In the genomic region with DNA sequence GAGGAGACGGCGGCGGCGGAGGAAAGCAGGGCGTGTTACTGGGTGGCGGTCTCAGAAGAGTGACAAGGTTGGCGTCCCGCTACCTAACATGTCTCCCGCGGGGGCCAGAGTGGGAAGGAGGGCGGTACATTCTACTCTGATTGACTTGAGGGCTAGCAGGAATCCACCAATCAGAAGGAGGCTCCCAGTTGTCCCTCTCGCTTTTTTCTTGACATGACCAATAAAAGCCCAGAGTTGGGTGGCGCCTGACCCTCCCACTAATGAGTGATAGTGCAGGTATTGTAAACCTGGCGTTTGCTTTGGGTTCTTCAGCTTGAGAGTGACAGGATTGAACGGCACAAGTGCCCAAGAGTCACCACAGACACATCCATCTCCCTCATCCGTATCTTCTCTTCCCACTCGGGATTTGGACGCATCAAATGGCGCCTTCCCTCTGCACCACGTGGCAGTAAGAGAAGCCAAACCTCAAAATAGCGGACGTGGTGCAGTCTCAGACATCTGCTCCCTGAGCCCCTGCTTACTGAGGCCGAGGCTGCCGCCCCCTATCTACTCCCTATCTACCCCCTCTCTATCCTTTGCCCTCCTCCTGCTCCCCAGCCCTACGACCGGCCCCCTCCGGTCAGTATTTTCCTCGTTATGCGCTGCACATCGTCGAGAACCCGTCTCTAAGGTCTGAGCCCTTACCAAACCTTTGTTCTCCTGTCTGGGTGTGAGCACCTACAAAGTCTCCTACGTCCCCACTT, we compare ENCODE assay signal across 1 cellular context.
A peak's percentile ranks its signal among the peaks of the same experiment; 100 is the strongest.
TF ChIP-seq lines count a peak whose summit lies in the region.

No MANE protein-coding gene starts in this region.

TF ChIP-seq in HepG2, 621 proteins besides CTCF, POLR2A, EP300 and RAD21 (continued from another document and continues in another):
- TF ChIP-seq, protein P1, sequence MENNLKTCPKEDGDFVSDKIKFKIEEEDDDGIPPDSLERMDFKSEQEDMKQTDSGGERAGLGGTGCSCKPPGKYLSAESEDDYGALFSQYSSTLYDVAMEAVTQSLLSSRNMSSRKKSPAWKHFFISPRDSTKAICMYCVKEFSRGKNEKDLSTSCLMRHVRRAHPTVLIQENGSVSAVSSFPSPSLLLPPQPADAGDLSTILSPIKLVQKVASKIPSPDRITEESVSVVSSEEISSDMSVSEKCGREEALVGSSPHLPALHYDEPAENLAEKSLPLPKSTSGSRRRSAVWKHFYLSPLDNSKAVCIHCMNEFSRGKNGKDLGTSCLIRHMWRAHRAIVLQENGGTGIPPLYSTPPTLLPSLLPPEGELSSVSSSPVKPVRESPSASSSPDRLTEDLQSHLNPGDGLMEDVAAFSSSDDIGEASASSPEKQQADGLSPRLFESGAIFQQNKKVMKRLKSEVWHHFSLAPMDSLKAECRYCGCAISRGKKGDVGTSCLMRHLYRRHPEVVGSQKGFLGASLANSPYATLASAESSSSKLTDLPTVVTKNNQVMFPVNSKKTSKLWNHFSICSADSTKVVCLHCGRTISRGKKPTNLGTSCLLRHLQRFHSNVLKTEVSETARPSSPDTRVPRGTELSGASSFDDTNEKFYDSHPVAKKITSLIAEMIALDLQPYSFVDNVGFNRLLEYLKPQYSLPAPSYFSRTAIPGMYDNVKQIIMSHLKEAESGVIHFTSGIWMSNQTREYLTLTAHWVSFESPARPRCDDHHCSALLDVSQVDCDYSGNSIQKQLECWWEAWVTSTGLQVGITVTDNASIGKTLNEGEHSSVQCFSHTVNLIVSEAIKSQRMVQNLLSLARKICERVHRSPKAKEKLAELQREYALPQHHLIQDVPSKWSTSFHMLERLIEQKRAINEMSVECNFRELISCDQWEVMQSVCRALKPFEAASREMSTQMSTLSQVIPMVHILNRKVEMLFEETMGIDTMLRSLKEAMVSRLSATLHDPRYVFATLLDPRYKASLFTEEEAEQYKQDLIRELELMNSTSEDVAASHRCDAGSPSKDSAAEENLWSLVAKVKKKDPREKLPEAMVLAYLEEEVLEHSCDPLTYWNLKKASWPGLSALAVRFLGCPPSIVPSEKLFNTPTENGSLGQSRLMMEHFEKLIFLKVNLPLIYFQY (CRISPR knock-in tag; IDR thresholded peaks at IDR 0.05; ENCODE audit: borderline replicate concordance) = peak; percentile 29
- TF ChIP-seq CBX2 (IDR thresholded peaks at IDR 0.05; ENCODE audit: low read depth, low read length) (no peak), CBX2 (CRISPR knock-in tag; IDR thresholded peaks at IDR 0.05; ENCODE audit: low read depth) (no peak), SMAD3 (CRISPR knock-in tag; IDR thresholded peaks at IDR 0.05) (peak; percentile 58; the same call in 1 of the 2 replicates), SRSF9 (IDR thresholded peaks at IDR 0.05; ENCODE audit: borderline replicate concordance, insufficient read depth, low read depth, low read length, poor library complexity, severe bottlenecking) (no peak), ZFY (CRISPR knock-in tag; IDR thresholded peaks at IDR 0.05) (peak; percentile 34), CHCHD3 (CRISPR knock-in tag; IDR thresholded peaks at IDR 0.05) (0 out of 2 replicates have a peak, but pooled peaks have one; percentile 19), IRX3 (CRISPR knock-in tag; IDR thresholded peaks at IDR 0.05; ENCODE audit: borderline replicate concordance, low read depth) (peak; percentile 48; the same call in 1 of the 2 replicates), MEF2D (CRISPR knock-in tag; IDR thresholded peaks at IDR 0.05) (no peak), RFX5 (IDR thresholded peaks at IDR 0.05; ENCODE audit: low read depth, low read length) (peak; percentile 29; the same call in 1 of the 2 replicates), JUN (CRISPR knock-in tag; IDR thresholded peaks at IDR 0.05) (peak; percentile 37; the same call in 1 of the 2 replicates), ZNF232 (CRISPR knock-in tag; IDR thresholded peaks at IDR 0.05; ENCODE audit: borderline replicate concordance) (peak; percentile 78; the same call in 1 of the 2 replicates), ZNF264 (CRISPR knock-in tag; IDR thresholded peaks at IDR 0.05) (0 out of 2 replicates have a peak, but pooled peaks have one; percentile 60), ZFX (CRISPR knock-in tag; IDR thresholded peaks at IDR 0.05; ENCODE audit: low read depth) (peak; percentile 61; the same call in 1 of the 2 replicates), KMT2B (CRISPR knock-in tag; IDR thresholded peaks at IDR 0.05) (peak; percentile 78), ZNF335 (CRISPR knock-in tag; IDR thresholded peaks at IDR 0.05) (no peak), ZNF879 (CRISPR knock-in tag; IDR thresholded peaks at IDR 0.05) (peak; percentile 74; the same call in 1 of the 2 replicates), KLF9 (CRISPR knock-in tag; IDR thresholded peaks at IDR 0.05; ENCODE audit: low read depth) (peak; percentile 33; the same call in 1 of the 2 replicates), GTF2F1 (IDR thresholded peaks at IDR 0.05; ENCODE audit: low read length) (0 out of 2 replicates have a peak, but pooled peaks have one; percentile 7), SSRP1 (CRISPR knock-in tag; IDR thresholded peaks at IDR 0.05) (0 out of 2 replicates have a peak, but pooled peaks have one; percentile 49), GATA4 (IDR thresholded peaks at IDR 0.05; ENCODE audit: borderline replicate concordance, low read depth) (peak; percentile 56; the same call in 1 of the 2 replicates), FOXK1 (CRISPR knock-in tag; IDR thresholded peaks at IDR 0.05; ENCODE audit: borderline replicate concordance, low read depth) (0 out of 2 replicates have a peak, but pooled peaks have one; percentile 17), GFI1 (CRISPR knock-in tag; IDR thresholded peaks at IDR 0.05; ENCODE audit: borderline replicate concordance) (peak; percentile 26; the same call in 1 of the 2 replicates), ZC3H4 (CRISPR knock-in tag; IDR thresholded peaks at IDR 0.05; ENCODE audit: borderline replicate concordance) (peak; percentile 78; the same call in 1 of the 2 replicates)
- TF ChIP-seq, protein P2, sequence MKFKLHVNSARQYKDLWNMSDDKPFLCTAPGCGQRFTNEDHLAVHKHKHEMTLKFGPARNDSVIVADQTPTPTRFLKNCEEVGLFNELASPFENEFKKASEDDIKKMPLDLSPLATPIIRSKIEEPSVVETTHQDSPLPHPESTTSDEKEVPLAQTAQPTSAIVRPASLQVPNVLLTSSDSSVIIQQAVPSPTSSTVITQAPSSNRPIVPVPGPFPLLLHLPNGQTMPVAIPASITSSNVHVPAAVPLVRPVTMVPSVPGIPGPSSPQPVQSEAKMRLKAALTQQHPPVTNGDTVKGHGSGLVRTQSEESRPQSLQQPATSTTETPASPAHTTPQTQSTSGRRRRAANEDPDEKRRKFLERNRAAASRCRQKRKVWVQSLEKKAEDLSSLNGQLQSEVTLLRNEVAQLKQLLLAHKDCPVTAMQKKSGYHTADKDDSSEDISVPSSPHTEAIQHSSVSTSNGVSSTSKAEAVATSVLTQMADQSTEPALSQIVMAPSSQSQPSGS (CRISPR knock-in tag; IDR thresholded peaks at IDR 0.05) = 0 out of 2 replicates have a peak, but pooled peaks have one; percentile 8
- TF ChIP-seq, protein P3, sequence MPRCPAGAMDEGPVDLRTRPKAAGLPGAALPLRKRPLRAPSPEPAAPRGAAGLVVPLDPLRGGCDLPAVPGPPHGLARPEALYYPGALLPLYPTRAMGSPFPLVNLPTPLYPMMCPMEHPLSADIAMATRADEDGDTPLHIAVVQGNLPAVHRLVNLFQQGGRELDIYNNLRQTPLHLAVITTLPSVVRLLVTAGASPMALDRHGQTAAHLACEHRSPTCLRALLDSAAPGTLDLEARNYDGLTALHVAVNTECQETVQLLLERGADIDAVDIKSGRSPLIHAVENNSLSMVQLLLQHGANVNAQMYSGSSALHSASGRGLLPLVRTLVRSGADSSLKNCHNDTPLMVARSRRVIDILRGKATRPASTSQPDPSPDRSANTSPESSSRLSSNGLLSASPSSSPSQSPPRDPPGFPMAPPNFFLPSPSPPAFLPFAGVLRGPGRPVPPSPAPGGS (CRISPR knock-in tag; IDR thresholded peaks at IDR 0.05) = peak; percentile 74; the same call in 1 of the 2 replicates
- TF ChIP-seq, protein P4, sequence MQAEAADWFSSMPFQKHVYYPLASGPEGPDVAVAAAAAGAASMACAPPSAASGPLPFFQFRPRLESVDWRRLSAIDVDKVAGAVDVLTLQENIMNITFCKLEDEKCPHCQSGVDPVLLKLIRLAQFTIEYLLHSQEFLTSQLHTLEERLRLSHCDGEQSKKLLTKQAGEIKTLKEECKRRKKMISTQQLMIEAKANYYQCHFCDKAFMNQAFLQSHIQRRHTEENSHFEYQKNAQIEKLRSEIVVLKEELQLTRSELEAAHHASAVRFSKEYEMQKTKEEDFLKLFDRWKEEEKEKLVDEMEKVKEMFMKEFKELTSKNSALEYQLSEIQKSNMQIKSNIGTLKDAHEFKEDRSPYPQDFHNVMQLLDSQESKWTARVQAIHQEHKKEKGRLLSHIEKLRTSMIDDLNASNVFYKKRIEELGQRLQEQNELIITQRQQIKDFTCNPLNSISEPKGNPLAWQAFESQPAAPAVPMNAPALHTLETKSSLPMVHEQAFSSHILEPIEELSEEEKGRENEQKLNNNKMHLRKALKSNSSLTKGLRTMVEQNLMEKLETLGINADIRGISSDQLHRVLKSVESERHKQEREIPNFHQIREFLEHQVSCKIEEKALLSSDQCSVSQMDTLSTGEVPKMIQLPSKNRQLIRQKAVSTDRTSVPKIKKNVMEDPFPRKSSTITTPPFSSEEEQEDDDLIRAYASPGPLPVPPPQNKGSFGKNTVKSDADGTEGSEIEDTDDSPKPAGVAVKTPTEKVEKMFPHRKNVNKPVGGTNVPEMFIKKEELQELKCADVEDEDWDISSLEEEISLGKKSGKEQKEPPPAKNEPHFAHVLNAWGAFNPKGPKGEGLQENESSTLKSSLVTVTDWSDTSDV (CRISPR knock-in tag; IDR thresholded peaks at IDR 0.05) = no peak; the same call in 1 of the 2 replicates
- TF ChIP-seq, protein P5, sequence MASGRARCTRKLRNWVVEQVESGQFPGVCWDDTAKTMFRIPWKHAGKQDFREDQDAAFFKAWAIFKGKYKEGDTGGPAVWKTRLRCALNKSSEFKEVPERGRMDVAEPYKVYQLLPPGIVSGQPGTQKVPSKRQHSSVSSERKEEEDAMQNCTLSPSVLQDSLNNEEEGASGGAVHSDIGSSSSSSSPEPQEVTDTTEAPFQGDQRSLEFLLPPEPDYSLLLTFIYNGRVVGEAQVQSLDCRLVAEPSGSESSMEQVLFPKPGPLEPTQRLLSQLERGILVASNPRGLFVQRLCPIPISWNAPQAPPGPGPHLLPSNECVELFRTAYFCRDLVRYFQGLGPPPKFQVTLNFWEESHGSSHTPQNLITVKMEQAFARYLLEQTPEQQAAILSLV (CRISPR knock-in tag; IDR thresholded peaks at IDR 0.05; ENCODE audit: borderline replicate concordance) = peak; percentile 82; the same call in 1 of the 2 replicates
- TF ChIP-seq, protein P6, sequence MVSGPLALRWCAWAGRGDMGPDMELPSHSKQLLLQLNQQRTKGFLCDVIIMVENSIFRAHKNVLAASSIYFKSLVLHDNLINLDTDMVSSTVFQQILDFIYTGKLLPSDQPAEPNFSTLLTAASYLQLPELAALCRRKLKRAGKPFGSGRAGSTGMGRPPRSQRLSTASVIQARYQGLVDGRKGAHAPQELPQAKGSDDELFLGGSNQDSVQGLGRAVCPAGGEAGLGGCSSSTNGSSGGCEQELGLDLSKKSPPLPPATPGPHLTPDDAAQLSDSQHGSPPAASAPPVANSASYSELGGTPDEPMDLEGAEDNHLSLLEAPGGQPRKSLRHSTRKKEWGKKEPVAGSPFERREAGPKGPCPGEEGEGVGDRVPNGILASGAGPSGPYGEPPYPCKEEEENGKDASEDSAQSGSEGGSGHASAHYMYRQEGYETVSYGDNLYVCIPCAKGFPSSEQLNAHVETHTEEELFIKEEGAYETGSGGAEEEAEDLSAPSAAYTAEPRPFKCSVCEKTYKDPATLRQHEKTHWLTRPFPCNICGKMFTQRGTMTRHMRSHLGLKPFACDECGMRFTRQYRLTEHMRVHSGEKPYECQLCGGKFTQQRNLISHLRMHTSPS (CRISPR knock-in tag; IDR thresholded peaks at IDR 0.05; ENCODE audit: low read depth) = no peak
- TF ChIP-seq, protein P7, sequence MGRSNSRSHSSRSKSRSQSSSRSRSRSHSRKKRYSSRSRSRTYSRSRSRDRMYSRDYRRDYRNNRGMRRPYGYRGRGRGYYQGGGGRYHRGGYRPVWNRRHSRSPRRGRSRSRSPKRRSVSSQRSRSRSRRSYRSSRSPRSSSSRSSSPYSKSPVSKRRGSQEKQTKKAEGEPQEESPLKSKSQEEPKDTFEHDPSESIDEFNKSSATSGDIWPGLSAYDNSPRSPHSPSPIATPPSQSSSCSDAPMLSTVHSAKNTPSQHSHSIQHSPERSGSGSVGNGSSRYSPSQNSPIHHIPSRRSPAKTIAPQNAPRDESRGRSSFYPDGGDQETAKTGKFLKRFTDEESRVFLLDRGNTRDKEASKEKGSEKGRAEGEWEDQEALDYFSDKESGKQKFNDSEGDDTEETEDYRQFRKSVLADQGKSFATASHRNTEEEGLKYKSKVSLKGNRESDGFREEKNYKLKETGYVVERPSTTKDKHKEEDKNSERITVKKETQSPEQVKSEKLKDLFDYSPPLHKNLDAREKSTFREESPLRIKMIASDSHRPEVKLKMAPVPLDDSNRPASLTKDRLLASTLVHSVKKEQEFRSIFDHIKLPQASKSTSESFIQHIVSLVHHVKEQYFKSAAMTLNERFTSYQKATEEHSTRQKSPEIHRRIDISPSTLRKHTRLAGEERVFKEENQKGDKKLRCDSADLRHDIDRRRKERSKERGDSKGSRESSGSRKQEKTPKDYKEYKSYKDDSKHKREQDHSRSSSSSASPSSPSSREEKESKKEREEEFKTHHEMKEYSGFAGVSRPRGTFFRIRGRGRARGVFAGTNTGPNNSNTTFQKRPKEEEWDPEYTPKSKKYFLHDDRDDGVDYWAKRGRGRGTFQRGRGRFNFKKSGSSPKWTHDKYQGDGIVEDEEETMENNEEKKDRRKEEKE (IDR thresholded peaks at IDR 0.05) = no peak
- TF ChIP-seq, protein P8, sequence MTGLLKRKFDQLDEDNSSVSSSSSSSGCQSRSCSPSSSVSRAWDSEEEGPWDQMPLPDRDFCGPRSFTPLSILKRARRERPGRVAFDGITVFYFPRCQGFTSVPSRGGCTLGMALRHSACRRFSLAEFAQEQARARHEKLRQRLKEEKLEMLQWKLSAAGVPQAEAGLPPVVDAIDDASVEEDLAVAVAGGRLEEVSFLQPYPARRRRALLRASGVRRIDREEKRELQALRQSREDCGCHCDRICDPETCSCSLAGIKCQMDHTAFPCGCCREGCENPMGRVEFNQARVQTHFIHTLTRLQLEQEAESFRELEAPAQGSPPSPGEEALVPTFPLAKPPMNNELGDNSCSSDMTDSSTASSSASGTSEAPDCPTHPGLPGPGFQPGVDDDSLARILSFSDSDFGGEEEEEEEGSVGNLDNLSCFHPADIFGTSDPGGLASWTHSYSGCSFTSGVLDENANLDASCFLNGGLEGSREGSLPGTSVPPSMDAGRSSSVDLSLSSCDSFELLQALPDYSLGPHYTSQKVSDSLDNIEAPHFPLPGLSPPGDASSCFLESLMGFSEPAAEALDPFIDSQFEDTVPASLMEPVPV (CRISPR knock-in tag; IDR thresholded peaks at IDR 0.05) = no peak
- TF ChIP-seq, protein P9, sequence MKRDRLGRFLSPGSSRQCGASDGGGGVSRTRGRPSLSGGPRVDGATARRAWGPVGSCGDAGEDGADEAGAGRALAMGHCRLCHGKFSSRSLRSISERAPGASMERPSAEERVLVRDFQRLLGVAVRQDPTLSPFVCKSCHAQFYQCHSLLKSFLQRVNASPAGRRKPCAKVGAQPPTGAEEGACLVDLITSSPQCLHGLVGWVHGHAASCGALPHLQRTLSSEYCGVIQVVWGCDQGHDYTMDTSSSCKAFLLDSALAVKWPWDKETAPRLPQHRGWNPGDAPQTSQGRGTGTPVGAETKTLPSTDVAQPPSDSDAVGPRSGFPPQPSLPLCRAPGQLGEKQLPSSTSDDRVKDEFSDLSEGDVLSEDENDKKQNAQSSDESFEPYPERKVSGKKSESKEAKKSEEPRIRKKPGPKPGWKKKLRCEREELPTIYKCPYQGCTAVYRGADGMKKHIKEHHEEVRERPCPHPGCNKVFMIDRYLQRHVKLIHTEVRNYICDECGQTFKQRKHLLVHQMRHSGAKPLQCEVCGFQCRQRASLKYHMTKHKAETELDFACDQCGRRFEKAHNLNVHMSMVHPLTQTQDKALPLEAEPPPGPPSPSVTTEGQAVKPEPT (CRISPR knock-in tag; IDR thresholded peaks at IDR 0.05; ENCODE audit: low read depth) = no peak
